In the genomic region with DNA sequence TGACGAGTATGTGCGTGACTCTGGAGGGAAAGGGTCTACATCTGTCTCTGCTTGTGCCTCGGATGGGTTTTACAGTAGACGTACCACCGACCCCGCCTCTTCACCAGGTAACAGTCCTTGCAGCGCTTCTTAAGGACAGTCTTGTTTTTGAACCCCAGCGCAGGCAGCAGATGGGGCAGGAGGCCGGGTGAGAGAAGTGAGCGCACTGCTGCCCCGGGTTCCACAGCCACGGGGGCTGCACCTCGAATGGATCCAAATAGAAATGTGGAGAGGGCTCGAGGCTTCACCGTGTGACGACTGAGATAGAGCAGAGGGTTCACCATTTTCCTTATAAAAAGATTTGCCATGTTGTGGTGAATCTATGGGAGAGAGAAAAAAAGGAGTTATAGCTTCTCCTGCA, we compare ENCODE assay signal across 8 cellular contexts. TPM values are rescaled to one million over a fixed set of nuclear protein-coding genes. Genes with fewer than 3 reads are reported as not detected.
DNase-seq lines count a peak whose midpoint lies in the region; ATAC-seq and TF ChIP-seq lines count a peak whose summit lies in the region.
"Not testable (repeated sequence)": the region's sequence is repeated elsewhere in the genome, so short reads cannot be mapped to it uniquely, and the experiment has no call there.

No MANE protein-coding gene starts in this region.

- H3K27me3 ChIP-seq in IMR-90 (ENCODE audit: control insufficient read depth, insufficient read depth, low read length); ascending aorta; kidney epithelial cell (ENCODE audit: control insufficient read depth, insufficient read depth, low read length); neuronal stem cell (ENCODE audit: control insufficient read depth in 3 of 3, insufficient read depth in 3 of 3, low read depth in 1 of 3, low read length in 3 of 3); suprapubic skin: not testable (repeated sequence)

- intact Hi-C loops in IMR-90 (cut with micrococcal nuclease) (loop anchor here (2.0 kb wide), 1 partner anchor 26 kb away; no protein-coding TSS in a partner anchor), ascending aorta (cut with DNase I) (loop anchor here (2.0 kb wide), 2 partner anchors 454 to 1186 kb away; partner anchors contain the start of genes CEP72 and CLPTM1L)

- H3K36me3 ChIP-seq in IMR-90 (ENCODE audit: control insufficient read depth, insufficient read depth, low read length) (peaks cover 31% of the 10 kb centered on the region), ascending aorta (peaks cover 7 to 23% of the 10 kb centered on the region in 2 donors), neuronal stem cell (replicated peaks in 1 of 2; ENCODE audit: control insufficient read depth in 2 of 2, insufficient read depth in 2 of 2, low read length in 2 of 2) (peaks cover 22 to 45% of the 10 kb centered on the region in 2 donors), suprapubic skin (peaks cover 32% of the 10 kb centered on the region)
- not testable (repeated sequence) for H3K36me3 ChIP-seq in kidney epithelial cell (ENCODE audit: control insufficient read depth, insufficient read depth, low read length)

- not testable (repeated sequence) for H4K20me1 ChIP-seq in IMR-90 (ENCODE audit: insufficient read depth, low read length)

- H2BK12ac ChIP-seq in neuronal stem cell (ENCODE audit: low read length), result not testable (repeated sequence)

- H3K27ac ChIP-seq in C4-2B (peak overlapping the region; percentile 98), IMR-90 (ENCODE audit: insufficient read depth, low read length) (peak overlapping the region; percentile 84)
- H3K27ac ChIP-seq in ascending aorta; neuronal stem cell (replicated peaks; ENCODE audit: low read length); suprapubic skin: not testable (repeated sequence)

- H3K9me3 ChIP-seq in IMR-90 (ENCODE audit: control insufficient read depth, insufficient read depth, low read length); ascending aorta; neuronal stem cell (replicated peaks in 1 of 2; ENCODE audit: control insufficient read depth in 2 of 2, insufficient read depth in 1 of 2, low read depth in 1 of 2, low read length in 2 of 2); suprapubic skin: not testable (repeated sequence)

- peak overlapping the region; percentile 96 for H3K4me2 ChIP-seq in IMR-90 (ENCODE audit: low read depth, low read length)
- H3K4me2 ChIP-seq in neuronal stem cell (ENCODE audit: insufficient read depth, low read length, poor library complexity, severe bottlenecking), result peak overlapping the region; percentile 75

- not testable (repeated sequence) for ATAC-seq in IMR-90 (ENCODE audit: low read depth)

- H3K36me3 Mint-ChIP-seq in T-helper 2 cell treated with Interferon-gamma antibody and Interleukin-4, amounts not matched to agents 5 μg/mL and 100 μg/mL, for 36 hours (ENCODE audit: low read depth), result peaks cover 46% of the 10 kb centered on the region

- peak overlapping the region; percentile 96 for H3K23ac ChIP-seq in IMR-90 (ENCODE audit: low read depth, low read length)
- H3K23ac ChIP-seq in neuronal stem cell (ENCODE audit: low read depth, low read length, poor library complexity), result not testable (repeated sequence)

- not testable (repeated sequence) for H2AFZ ChIP-seq in IMR-90 (replicated peaks; ENCODE audit: low read length, poor library complexity); neuronal stem cell (ENCODE audit: low read length)

- H3K56ac ChIP-seq in IMR-90 (ENCODE audit: extremely low read depth, insufficient read depth, low read length), result peak overlapping the region; percentile 47; the same call in 1 of the 2 replicates

- not testable (repeated sequence) for TF ChIP-seq CTCF in C4-2B (conservative IDR thresholded peaks at IDR 0.05); IMR-90 (conservative IDR thresholded peaks at IDR 0.05; ENCODE audit: low read depth, low read length); ascending aorta (IDR thresholded peaks at IDR 0.05); epithelial cell of proximal tubule (conservative IDR thresholded peaks at IDR 0.05; ENCODE audit: low read depth, low read length); kidney epithelial cell (IDR thresholded peaks at IDR 0.05; ENCODE audit: insufficient read depth, low read length, poor library complexity, severe bottlenecking); suprapubic skin (IDR thresholded peaks at IDR 0.05)

- not testable (repeated sequence) for H3K9me3 Mint-ChIP-seq in T-helper 2 cell treated with Interferon-gamma antibody and Interleukin-4, amounts not matched to agents 5 μg/mL and 100 μg/mL, for 36 hours

- peak overlapping the region; percentile 62; the same call in 1 of the 2 replicates for H4K91ac ChIP-seq in IMR-90 (ENCODE audit: insufficient read depth, low read depth, low read length)
- not testable (repeated sequence) for H4K91ac ChIP-seq in neuronal stem cell (ENCODE audit: low read depth, low read length, poor library complexity)

- TF ChIP-seq EP300 in suprapubic skin (IDR thresholded peaks at IDR 0.05), result not testable (repeated sequence)

- H3K18ac ChIP-seq in IMR-90 (ENCODE audit: low read depth, low read length); neuronal stem cell (ENCODE audit: low read length): not testable (repeated sequence)

- peaks cover 35 to 81% of the 10 kb centered on the region in 2 experiments for H3K79me1 ChIP-seq in IMR-90 (ENCODE audit: low read depth in 1 of 2, low read length in 2 of 2)
- H3K79me1 ChIP-seq in neuronal stem cell (ENCODE audit: low read depth, low read length), result peaks cover 13% of the 10 kb centered on the region

- in situ Hi-C loops in IMR-90 (cut with MboI; ENCODE audit: low sequenced_read_pairs), result loop anchor here (25.0 kb wide), 1 partner anchor 836 kb away; no protein-coding TSS in a partner anchor

- not testable (repeated sequence) for H3K27me3 Mint-ChIP-seq in T-helper 2 cell treated with Interferon-gamma antibody and Interleukin-4, amounts not matched to agents 5 μg/mL and 100 μg/mL, for 36 hours (ENCODE audit: low read depth)

- not testable (repeated sequence) for H2BK20ac ChIP-seq in IMR-90 (ENCODE audit: low read depth, low read length)

- no CpG with 5 or more reads among the region's 16 CpGs for WGBS in IMR-90 (ENCODE audit: extremely low coverage in 2 of 2, insufficient read length in 1 of 2), 2 experiments
- WGBS in neuronal stem cell (ENCODE audit: extremely low coverage in 2 of 2, insufficient read length in 2 of 2, insufficient replicate concordance in 1 of 2), 2 donors, result no CpG with 5 or more reads among the region's 16 CpGs
- 87% methylated on average over 16 of the region's 16 CpGs for WGBS in suprapubic skin

- H4K8ac ChIP-seq in IMR-90 (ENCODE audit: low read depth in 2 of 2, low read length in 2 of 2), result peak overlapping the region; percentile 55 to 84; a peak in 2 of 4 replicates
- H4K8ac ChIP-seq in neuronal stem cell (ENCODE audit: low read depth, low read length), result not testable (repeated sequence)

- POLR2A ChIA-PET in IMR-90 (lab: Charles Lee; ENCODE audit: unreplicated experiment), result not testable (repeated sequence)

- 0 out of 3 replicates have a peak overlapping the region, but pooled peaks have one; percentile 34 for H2BK15ac ChIP-seq in IMR-90 (ENCODE audit: low read depth, low read length)
- not testable (repeated sequence) for H2BK15ac ChIP-seq in neuronal stem cell (ENCODE audit: low read length)

- not testable (repeated sequence) for TF ChIP-seq RAD21 in IMR-90 (IDR thresholded peaks at IDR 0.05; ENCODE audit: low read length)

- H2AK5ac ChIP-seq in IMR-90 (ENCODE audit: low read depth, low read length) (peak overlapping the region; percentile 96; the same call in 1 of the 2 replicates), neuronal stem cell (ENCODE audit: low read depth, low read length) (peak overlapping the region; percentile 95)

- peak overlapping the region; percentile 98 for H2AK9ac ChIP-seq in IMR-90 (replicated peaks; ENCODE audit: low read depth, low read length, poor library complexity)

- H3K9ac ChIP-seq in IMR-90 (ENCODE audit: low read depth, low read length), result peak overlapping the region; percentile 99
- H3K9ac ChIP-seq in neuronal stem cell (ENCODE audit: low read depth, low read length, poor library complexity), result not testable (repeated sequence)

- H3K4ac ChIP-seq in IMR-90 (ENCODE audit: low read depth, low read length), result peak overlapping the region; percentile 89
- not testable (repeated sequence) for H3K4ac ChIP-seq in neuronal stem cell (ENCODE audit: low read length)

- H2BK120ac ChIP-seq in IMR-90 (ENCODE audit: low read depth, low read length), result peak overlapping the region; percentile 77; the same call in 1 of the 2 replicates
- H2BK120ac ChIP-seq in neuronal stem cell (ENCODE audit: low read depth, low read length), result not testable (repeated sequence)

- H3K27ac Mint-ChIP-seq in T-helper 2 cell treated with Interferon-gamma antibody and Interleukin-4, amounts not matched to agents 5 μg/mL and 100 μg/mL, for 36 hours, result peak overlapping the region; percentile 64

- CTCF ChIA-PET in IMR-90 (lab: Yijun Ruan, JAX), result not testable (repeated sequence)

- dilution Hi-C loops in IMR-90 (cut with HindIII; ENCODE audit: low sequenced_read_pairs, unreplicated experiment), result not testable (repeated sequence)

- peaks cover 12% of the 10 kb centered on the region; the same call in 1 of the 2 replicates for H3K9me1 ChIP-seq in IMR-90 (ENCODE audit: insufficient read depth, low read length)

- 0 out of 2 replicates have a peak overlapping the region, but pooled peaks have one; percentile 1 for H4K5ac ChIP-seq in IMR-90 (ENCODE audit: low read depth, low read length)

- DNase-seq in IMR-90; T-helper 2 cell treated with Interferon-gamma antibody and Interleukin-4, amounts not matched to agents 5 μg/mL and 100 μg/mL, for 36 hours (ENCODE audit: low spot score); ascending aorta (ENCODE audit: low spot score in 2 of 2); epithelial cell of proximal tubule (ENCODE audit: low read depth); kidney epithelial cell (ENCODE audit: low read depth); neuronal stem cell (ENCODE audit: low spot score): not testable (repeated sequence)
- peak; percentile 46 to 72 for DNase-seq in suprapubic skin (ENCODE audit: low spot score in 2 of 2)

- H3K4me3 ChIP-seq in IMR-90 (ENCODE audit: insufficient read depth, low read depth, low read length) (peak overlapping the region; percentile 67), ascending aorta (peak overlapping the region; percentile 80 to 97), epithelial cell of proximal tubule (ENCODE audit: low read depth, low read length) (peak overlapping the region; percentile 68), kidney epithelial cell (ENCODE audit: low read depth, low read length) (peak overlapping the region; percentile 99), neuronal stem cell (ENCODE audit: low read length in 2 of 2) (peak overlapping the region in 1 of 2 donors; percentile 90), suprapubic skin (peak overlapping the region; percentile 89)

- peak overlapping the region; percentile 96 for H3K4me3 Mint-ChIP-seq in T-helper 2 cell treated with Interferon-gamma antibody and Interleukin-4, amounts not matched to agents 5 μg/mL and 100 μg/mL, for 36 hours

- not testable (repeated sequence) for TF ChIP-seq POLR2A in IMR-90 (IDR thresholded peaks at IDR 0.05; ENCODE audit: low read depth, low read length); suprapubic skin (IDR thresholded peaks at IDR 0.05)

- peaks cover 21% of the 10 kb centered on the region for H3K4me1 ChIP-seq in IMR-90 (ENCODE audit: control insufficient read depth, insufficient read depth, low read length)
- peaks cover 4 to 14% of the 10 kb centered on the region in 2 donors for H3K4me1 ChIP-seq in ascending aorta
- not testable (repeated sequence) for H3K4me1 ChIP-seq in neuronal stem cell (ENCODE audit: control insufficient read depth in 2 of 2, insufficient read depth in 1 of 2, low read depth in 1 of 2, low read length in 2 of 2)
- H3K4me1 ChIP-seq in suprapubic skin, result peaks cover 35% of the 10 kb centered on the region

- peak overlapping the region; percentile 78 for H2BK5ac ChIP-seq in IMR-90 (ENCODE audit: low read depth, low read length, poor library complexity, severe bottlenecking)
- not testable (repeated sequence) for H2BK5ac ChIP-seq in neuronal stem cell (ENCODE audit: low read length)

- BruUV-seq in IMR-90 (replicated peaks; lab: Mats Ljungman, UMichigan), result not testable (repeated sequence)

- peaks cover 37% of the 10 kb centered on the region for H3K4me1 Mint-ChIP-seq in T-helper 2 cell treated with Interferon-gamma antibody and Interleukin-4, amounts not matched to agents 5 μg/mL and 100 μg/mL, for 36 hours (ENCODE audit: low read depth)

- H3K14ac ChIP-seq in IMR-90 (replicated peaks; ENCODE audit: low read depth, low read length), result peak overlapping the region; percentile 92
- H3K14ac ChIP-seq in neuronal stem cell (ENCODE audit: low read length), result not testable (repeated sequence)

RNA-seq across cellular contexts. Expression of gene MRPL36, which starts 1.0 kb away (rescaled TPM):
- total RNA-seq in IMR-90 (2012; rRNA removed), result 63.9 and 85.9 TPM in 2 replicates
- polyA plus RNA-seq in IMR-90 (2012; rRNA removed), result 103 and 134 TPM in 2 replicates
- 101 and 125 TPM in 2 replicates for polyA plus RNA-seq in IMR-90 (2012; cell fraction: cytosol; rRNA removed)
- polyA plus RNA-seq in IMR-90 (2012; cell fraction: nucleus; rRNA removed; ENCODE audit: low replicate concordance), result 35.7 and 44.4 TPM in 2 replicates
- 21.4 TPM for total RNA-seq in ascending aorta
- total RNA-seq in epithelial cell of proximal tubule, result 57.9 and 75.9 TPM in 2 replicates
- 42.8 and 51.6 TPM in 2 replicates for total RNA-seq in kidney epithelial cell
- 54.5 TPM for polyA plus RNA-seq in neuronal stem cell (2013, experiment 1 of 2)
- polyA plus RNA-seq in neuronal stem cell (2013, experiment 2 of 2), result 56.1 TPM
- 10 to 100 TPM; 13.7 to 62.5 (median 41.2) TPM for total RNA-seq in suprapubic skin

RNA-seq across cellular contexts. Expression of gene NDUFS6, which starts 2.6 kb away (rescaled TPM):
- total RNA-seq in IMR-90 (2012; rRNA removed) (10.4 and 26.9 TPM in 2 replicates), ascending aorta (29.8 TPM), epithelial cell of proximal tubule (146 and 181 TPM in 2 replicates), kidney epithelial cell (69.2 and 74.8 TPM in 2 replicates), suprapubic skin (10 to 100 TPM; 38.9 to 64.5 (median 51.2) TPM)
- polyA plus RNA-seq in IMR-90 (2012; rRNA removed), result 69.0 and 119 TPM in 2 replicates
- polyA plus RNA-seq in IMR-90 (2012; cell fraction: cytosol; rRNA removed), result 70.7 and 121 TPM in 2 replicates
- 19.3 and 45.4 TPM in 2 replicates for polyA plus RNA-seq in IMR-90 (2012; cell fraction: nucleus; rRNA removed; ENCODE audit: low replicate concordance)
- polyA plus RNA-seq in neuronal stem cell (2013, experiment 1 of 2), result 149 TPM
- polyA plus RNA-seq in neuronal stem cell (2013, experiment 2 of 2), result 147 TPM
